8 cellular contexts compared by ENCODE assay signal in genomic region chr2:27408601-27409320, GRCh38. TPM values are rescaled to one million over a fixed set of nuclear protein-coding genes. Genes with fewer than 3 reads are reported as not detected.
DNase-seq lines count a peak whose midpoint lies in the region; ATAC-seq and TF ChIP-seq lines count a peak whose summit lies in the region.

No MANE protein-coding gene starts in this region.

- peaks cover 0 to 9% (median 0%) of the 10 kb centered on the region in 5 donors for H3K36me3 Mint-ChIP-seq in naive thymus-derived CD4-positive, alpha-beta T cell

- peaks cover 45% of the 10 kb centered on the region for H4K20me1 ChIP-seq in SK-N-SH (ENCODE audit: insufficient read depth)

- DNase-seq in COLO668 (lab: John Stamatoyannopoulos, UW; ENCODE audit: unreplicated experiment), result peak; percentile 64
- no peak for DNase-seq in SK-N-SH
- no peak for DNase-seq in epithelial cell of proximal tubule (ENCODE audit: low read depth)
- peak in 1 of 9 donors; percentile 4 for DNase-seq in naive thymus-derived CD4-positive, alpha-beta T cell
- no peak for DNase-seq in DMS114 treated with DMSO at 0.1 percent for 48 hours (lab: John Stamatoyannopoulos, UW; ENCODE audit: unreplicated experiment)
- no peak for DNase-seq in NCI-H1694 (lab: John Stamatoyannopoulos, UW)

- H3K4me2 ChIP-seq in SK-N-SH, result peak overlapping the region; percentile 80

- H3K27me3 ChIP-seq in SK-N-SH (ENCODE audit: insufficient read depth), result no peaks in the 10 kb centered on the region
- no peaks in the 10 kb centered on the region for H3K27me3 ChIP-seq in naive thymus-derived CD4-positive, alpha-beta T cell (ENCODE audit: control insufficient read depth in 2 of 2, insufficient read depth in 2 of 2, low read length in 2 of 2)

- POLR2A ChIA-PET in SK-N-SH (lab: Yijun Ruan, JAX), result interaction anchor here (0.6 to 2.5 kb wide), 12 partner anchors 8 to 255 kb away, joined by 3 to 66 read pairs (median 5); partner anchors contain the start of genes CCDC121, FNDC4, GPN1 and NRBP1
- POLR2A ChIA-PET in naive thymus-derived CD4-positive, alpha-beta T cell (lab: Charles Lee), result interaction anchor here (0.9 to 3.2 kb wide), 10 partner anchors 11 to 255 kb away, joined by 3 to 58 read pairs (median 8); partner anchors contain the start of genes ATRAID, CCDC121, EIF2B4 and GPN1

- peak overlapping the region; percentile 71 to 82 for H3K27ac ChIP-seq in SK-N-SH (ENCODE audit: low read depth in 2 of 2, low read length in 1 of 2)
- H3K27ac ChIP-seq in naive thymus-derived CD4-positive, alpha-beta T cell (ENCODE audit: low read depth, low read length), result peak overlapping the region; percentile 89

- CTCF ChIA-PET in SK-N-SH (lab: Yijun Ruan, JAX), result interaction anchor here (0.9 to 5.3 kb wide), 26 partner anchors 8 to 274 kb away, joined by 3 to 94 read pairs (median 4); partner anchors contain the start of genes NRBP1, SLC4A1AP, SUPT7L and ZNF513
- CTCF ChIA-PET in naive thymus-derived CD4-positive, alpha-beta T cell (lab: Charles Lee), result no interaction called here

- peaks cover 28 to 58% (median 37%) of the 10 kb centered on the region in 7 donors for H3K4me1 Mint-ChIP-seq in naive thymus-derived CD4-positive, alpha-beta T cell

- WGBS in SK-N-SH (ENCODE audit: low lambda C conversion rate), result 2% methylated on average over 20 of the region's 33 CpGs

- ATAC-seq in GM19025 (IDR thresholded peaks at IDR 0.05; ENCODE audit: low read depth, unreplicated experiment), result peak; percentile 11
- ATAC-seq in HG03135 (IDR thresholded peaks at IDR 0.05; ENCODE audit: unreplicated experiment), result peak; percentile 33
- no peak for ATAC-seq in naive thymus-derived CD4-positive, alpha-beta T cell

- peaks cover 0 to 6% (median 0%) of the 10 kb centered on the region in 11 donors for H3K9me3 Mint-ChIP-seq in naive thymus-derived CD4-positive, alpha-beta T cell

- H3K36me3 ChIP-seq in SK-N-SH (replicated peaks in 1 of 2; ENCODE audit: control insufficient read depth in 1 of 2, insufficient read depth in 2 of 2, low read length in 1 of 2), result peaks cover 0 to 5% of the 10 kb centered on the region in 2 experiments
- H3K36me3 ChIP-seq in naive thymus-derived CD4-positive, alpha-beta T cell (ENCODE audit: control insufficient read depth in 2 of 3, insufficient read depth in 3 of 3, low read length in 3 of 3), result peaks cover 0 to 14% (median 0%) of the 10 kb centered on the region in 3 experiments

- H3K27ac Mint-ChIP-seq in naive thymus-derived CD4-positive, alpha-beta T cell, result peak overlapping the region; percentile 59 to 97 (median 79)

- TF ChIP-seq RAD21 in SK-N-SH (IDR thresholded peaks at IDR 0.05; ENCODE audit: low read length), result no peak

- peak overlapping the region; percentile 88 for H2AFZ ChIP-seq in SK-N-SH (ENCODE audit: low read depth)

- H3K4me3 ChIP-seq in SK-N-SH (ENCODE audit: low read depth in 2 of 2, low read length in 1 of 2), result peak overlapping the region; percentile 78 to 98
- peak overlapping the region; percentile 87 for H3K4me3 ChIP-seq in epithelial cell of proximal tubule (ENCODE audit: low read depth, low read length)
- peak overlapping the region; percentile 92 for H3K4me3 ChIP-seq in naive thymus-derived CD4-positive, alpha-beta T cell (ENCODE audit: low read length)

- peaks cover 15% of the 10 kb centered on the region for H3F3A ChIP-seq in SK-N-SH (replicated peaks; ENCODE audit: insufficient read depth)

- peaks cover 0 to 6% of the 10 kb centered on the region in 2 experiments; a peak in 2 of 4 replicates for H3K4me1 ChIP-seq in SK-N-SH (ENCODE audit: control insufficient read depth in 1 of 2, insufficient read depth in 2 of 2, low read depth in 1 of 2, low read length in 1 of 2)
- H3K4me1 ChIP-seq in naive thymus-derived CD4-positive, alpha-beta T cell (ENCODE audit: control insufficient read depth in 2 of 2, insufficient read depth in 2 of 2, low read length in 2 of 2), result peaks cover 13 to 17% of the 10 kb centered on the region in 2 donors

- H3K9ac ChIP-seq in SK-N-SH, result peak overlapping the region; percentile 94

- H3K9me2 ChIP-seq in SK-N-SH, result no peaks in the 10 kb centered on the region

- no peak for TF ChIP-seq CTCF in SK-N-SH (IDR thresholded peaks at IDR 0.05)
- TF ChIP-seq CTCF in epithelial cell of proximal tubule (conservative IDR thresholded peaks at IDR 0.05; ENCODE audit: low read depth, low read length), result no peak

- H3K79me2 ChIP-seq in SK-N-SH (ENCODE audit: insufficient read depth), result peaks cover 56% of the 10 kb centered on the region

- intact Hi-C loops in naive thymus-derived CD4-positive, alpha-beta T cell (cut with micrococcal nuclease), result loop anchor here (1.0 to 10.0 kb wide), 14 partner anchors 16 to 1530 kb away; partner anchors contain the start of genes ATRAID (in 2 of the 2), EIF2B4 (in 2 of the 2), GTF3C2 (in 2 of the 2) and IFT172 (in 2 of the 2)

- H3K9me3 ChIP-seq in SK-N-SH, result no peaks in the 10 kb centered on the region
- no peaks in the 10 kb centered on the region for H3K9me3 ChIP-seq in naive thymus-derived CD4-positive, alpha-beta T cell (ENCODE audit: control insufficient read depth in 2 of 3, low read length in 3 of 3)

- H3K4me3 Mint-ChIP-seq in naive thymus-derived CD4-positive, alpha-beta T cell, result peak overlapping the region; percentile 87 to 96 (median 90)

- peaks cover 0 to 7% (median 0%) of the 10 kb centered on the region in 5 donors for H3K27me3 Mint-ChIP-seq in naive thymus-derived CD4-positive, alpha-beta T cell

- TF ChIP-seq EP300 in SK-N-SH (IDR thresholded peaks at IDR 0.05; ENCODE audit: borderline replicate concordance in 1 of 2, low read depth in 1 of 2, low read length in 1 of 2), result no peak

TF ChIP-seq in SK-N-SH, 30 proteins besides CTCF, POLR2A, EP300 and RAD21:
- no peak for TF ChIP-seq ELF1 (IDR thresholded peaks at IDR 0.05)
- 0 out of 2 replicates have a peak, but pooled peaks have one; percentile 22 for TF ChIP-seq SIN3A (IDR thresholded peaks at IDR 0.05; ENCODE audit: borderline replicate concordance, low read depth, low read length)
- no peak for TF ChIP-seq TAF1 (IDR thresholded peaks at IDR 0.05; ENCODE audit: borderline replicate concordance, low read depth, low read length)
- peak; percentile 80 for TF ChIP-seq MAX (IDR thresholded peaks at IDR 0.05; ENCODE audit: low read depth)
- no peak for TF ChIP-seq NFIC (IDR thresholded peaks at IDR 0.05; ENCODE audit: borderline replicate concordance)
- no peak; the same call in 1 of the 2 replicates for TF ChIP-seq MXI1 (IDR thresholded peaks at IDR 0.05; ENCODE audit: low read depth, low read length)
- TF ChIP-seq RCOR1 (IDR thresholded peaks at IDR 0.05; ENCODE audit: low read length), result no peak

RNA-seq across cellular contexts. Expression of gene PPM1G, which starts 0.6 kb away (rescaled TPM):
- polyA plus RNA-seq in SK-N-SH (2012; rRNA removed), result 99.7 and 113 TPM in 2 replicates
- polyA plus RNA-seq in SK-N-SH (2012; cell fraction: cytosol; rRNA removed), result 118 and 123 TPM in 2 replicates
- 90.9 and 97.1 TPM in 2 replicates for polyA plus RNA-seq in SK-N-SH (2012; cell fraction: nucleus; rRNA removed)
- 135 and 228 TPM in 2 replicates for total RNA-seq in epithelial cell of proximal tubule
- 100 to 1,000 TPM in 1 of 5 experiments, 10 to 100 TPM in 4; 39.5 to 101 (median 45.1) TPM for total RNA-seq in naive thymus-derived CD4-positive, alpha-beta T cell
- 100 to 1,000 TPM in 1 of 2 donors, 10 to 100 TPM in 1; 74.4 to 107 TPM for polyA plus RNA-seq in naive thymus-derived CD4-positive, alpha-beta T cell

RNA-seq across cellular contexts. Expression of gene NRBP1, which starts 19.7 kb away (rescaled TPM):
- 182 and 227 TPM in 2 replicates for polyA plus RNA-seq in SK-N-SH (2012; rRNA removed)
- polyA plus RNA-seq in SK-N-SH (2012; cell fraction: cytosol; rRNA removed), result 144 and 177 TPM in 2 replicates
- 172 and 216 TPM in 2 replicates for polyA plus RNA-seq in SK-N-SH (2012; cell fraction: nucleus; rRNA removed)
- total RNA-seq in epithelial cell of proximal tubule, result 60.2 and 77.1 TPM in 2 replicates
- total RNA-seq in naive thymus-derived CD4-positive, alpha-beta T cell, result 100 to 1,000 TPM in 4 of 5 experiments, 10 to 100 TPM in 1; 94.4 to 181 (median 121) TPM
- 100 to 1,000 TPM in 1 of 2 donors, 10 to 100 TPM in 1; 70.0 to 124 TPM for polyA plus RNA-seq in naive thymus-derived CD4-positive, alpha-beta T cell

RNA-seq across cellular contexts. Expression of gene ZNF513, which starts 28.2 kb away (rescaled TPM):
- 53.8 and 63.7 TPM in 2 replicates for polyA plus RNA-seq in SK-N-SH (2012; rRNA removed)
- 24.6 and 31.8 TPM in 2 replicates for polyA plus RNA-seq in SK-N-SH (2012; cell fraction: cytosol; rRNA removed)
- 195 and 213 TPM in 2 replicates for polyA plus RNA-seq in SK-N-SH (2012; cell fraction: nucleus; rRNA removed)
- 5.6 and 9.5 TPM in 2 replicates for total RNA-seq in epithelial cell of proximal tubule
- 10 to 100 TPM; 15.6 to 23.2 (median 19.2) TPM for total RNA-seq in naive thymus-derived CD4-positive, alpha-beta T cell
- 1 to 10 TPM; 2.6 to 8.1 TPM for polyA plus RNA-seq in naive thymus-derived CD4-positive, alpha-beta T cell

RNA-seq across cellular contexts. Expression of gene KRTCAP3, which starts 33.4 kb away (rescaled TPM):
- 3.6 and 4.1 TPM in 2 replicates for polyA plus RNA-seq in SK-N-SH (2012; rRNA removed)
- 0.92 and 1.1 TPM in 2 replicates for polyA plus RNA-seq in SK-N-SH (2012; cell fraction: cytosol; rRNA removed)
- 18.2 TPM in 2 replicates for polyA plus RNA-seq in SK-N-SH (2012; cell fraction: nucleus; rRNA removed)
- total RNA-seq in epithelial cell of proximal tubule, result 10.0 and 20.5 TPM in 2 replicates
- 10 to 100 TPM in 3 of 5 experiments, 1 to 10 TPM in 2; 5.7 to 27.1 (median 11.5) TPM for total RNA-seq in naive thymus-derived CD4-positive, alpha-beta T cell
- 1 to 10 TPM in 1 of 2 donors, under 1 TPM in 1; 0.39 to 2.6 TPM for polyA plus RNA-seq in naive thymus-derived CD4-positive, alpha-beta T cell

RNA-seq across cellular contexts. Expression of gene SNX17, which starts 38.3 kb away (rescaled TPM):
- 128 and 145 TPM in 2 replicates for polyA plus RNA-seq in SK-N-SH (2012; rRNA removed)
- polyA plus RNA-seq in SK-N-SH (2012; cell fraction: cytosol; rRNA removed), result 103 and 135 TPM in 2 replicates
- 150 and 153 TPM in 2 replicates for polyA plus RNA-seq in SK-N-SH (2012; cell fraction: nucleus; rRNA removed)
- total RNA-seq in epithelial cell of proximal tubule, result 64.6 and 121 TPM in 2 replicates
- 100 to 1,000 TPM in 3 of 5 experiments, 10 to 100 TPM in 2; 71.0 to 128 (median 111) TPM for total RNA-seq in naive thymus-derived CD4-positive, alpha-beta T cell
- polyA plus RNA-seq in naive thymus-derived CD4-positive, alpha-beta T cell, result 100 to 1,000 TPM; 187 to 209 TPM
